10 cellular contexts compared by ENCODE assay signal in genomic region chr19:7013678-7014077, GRCh38. TPM values are rescaled to one million over a fixed set of nuclear protein-coding genes. Genes with fewer than 3 reads are reported as not detected.
DNase-seq lines count a peak whose midpoint lies in the region; ATAC-seq and TF ChIP-seq lines count a peak whose summit lies in the region.
"Had no signal": no experiment of that assay in that cellular context is flagged by ENCODE, and none has a peak within 500 bp of the region (broad histone marks: within the 10 kb centered on the region; RNA-seq: fewer than 3 reads in every experiment).

No MANE protein-coding gene starts in this region.

- H3K4me1 ChIP-seq in lower lobe of right lung = peaks cover 4% of the 10 kb centered on the region
- H3K4me1 ChIP-seq: testis had no signal

- no peak for TF ChIP-seq CTCF in lower lobe of right lung (IDR thresholded peaks at IDR 0.05)
- no peak for TF ChIP-seq CTCF in omental fat pad (IDR thresholded peaks at IDR 0.05)

- DNase-seq in HK-2 (ENCODE audit: unreplicated experiment) = peak; percentile 23
- DNase-seq in SW 1271 (lab: John Stamatoyannopoulos, UW) = peak; percentile 51 to 87
- no peak for DNase-seq in lower lobe of right lung
- no peak for DNase-seq in NCI-H1417 (lab: John Stamatoyannopoulos, UW)
- no peak for DNase-seq in GOT3 (lab: John Stamatoyannopoulos, UW)
- no peak for DNase-seq in omental fat pad (ENCODE audit: low spot score)
- DNase-seq: islet precursor cell, NCI-H1105, testis had no signal

- ATAC-seq in lower lobe of right lung (peak; percentile 57 to 77), omental fat pad (ENCODE audit: low FRiP score) (no peak)

- no peaks in the 10 kb centered on the region for H3K36me3 ChIP-seq in lower lobe of right lung

- intact Hi-C loops in lower lobe of right lung (cut with DNase I) = no loop called here

- no peaks in the 10 kb centered on the region for H3K9me3 ChIP-seq in lower lobe of right lung
- H3K9me3 ChIP-seq: testis had no signal

- no peak overlapping the region for H3K4me3 ChIP-seq in lower lobe of right lung
- H3K4me3 ChIP-seq: testis had no signal

- H3K27me3 ChIP-seq in lower lobe of right lung (ENCODE audit: low read depth) = peaks cover 5% of the 10 kb centered on the region
- H3K27me3 ChIP-seq: testis had no signal

- no peak overlapping the region for H3K27ac ChIP-seq in lower lobe of right lung
- H3K27ac ChIP-seq: testis had no signal

RNA-seq across cellular contexts. Expression of gene MBD3L2B, which starts 7.6 kb away (rescaled TPM):
- not detected for total RNA-seq in lower lobe of right lung
- not detected for total RNA-seq in omental fat pad
- total RNA-seq: T-helper 1 cell treated with Interleukin-12 subunit alpha and Interleukin-12 subunit beta and Interleukin-4 antibody, amounts not matched to agents 30 ng/mL and 1 ng/mL, for 36 hours; testis had no signal

RNA-seq across cellular contexts. Expression of gene MBD3L5, which starts 16.7 kb away (rescaled TPM):
- total RNA-seq in lower lobe of right lung (not detected), omental fat pad (not detected)
- total RNA-seq: T-helper 1 cell treated with Interleukin-12 subunit alpha and Interleukin-12 subunit beta and Interleukin-4 antibody, amounts not matched to agents 30 ng/mL and 1 ng/mL, for 36 hours; testis had no signal

RNA-seq across cellular contexts. Expression of gene MBD3L4, which starts 26.3 kb away (rescaled TPM):
- not detected for total RNA-seq in lower lobe of right lung
- total RNA-seq in omental fat pad = not detected
- total RNA-seq: T-helper 1 cell treated with Interleukin-12 subunit alpha and Interleukin-12 subunit beta and Interleukin-4 antibody, amounts not matched to agents 30 ng/mL and 1 ng/mL, for 36 hours; testis had no signal

RNA-seq across cellular contexts. Expression of gene MBD3L2, which starts 35.4 kb away (rescaled TPM):
- total RNA-seq in lower lobe of right lung (not detected), omental fat pad (not detected)
- total RNA-seq: T-helper 1 cell treated with Interleukin-12 subunit alpha and Interleukin-12 subunit beta and Interleukin-4 antibody, amounts not matched to agents 30 ng/mL and 1 ng/mL, for 36 hours; testis had no signal

RNA-seq across cellular contexts. Expression of gene MBD3L3, which starts 44.8 kb away (rescaled TPM):
- total RNA-seq in lower lobe of right lung (not detected), omental fat pad (not detected)
- total RNA-seq: T-helper 1 cell treated with Interleukin-12 subunit alpha and Interleukin-12 subunit beta and Interleukin-4 antibody, amounts not matched to agents 30 ng/mL and 1 ng/mL, for 36 hours had no signal

Comparison
In these comparisons a context has a peak if more than half of its experiments do, and no peak if none do; other contexts are left out.
1. DNase-seq: peak in HK-2 (single experiment) and SW 1271 (2 of 2); none in lower lobe of right lung (single experiment), NCI-H1417 (0 of 3), GOT3 (single experiment) and omental fat pad (single experiment).